Comparison of ENCODE assay signal across 16 cellular contexts in genomic region chr17:17732892-17733670, GRCh38. TPM values are rescaled to one million over a fixed set of nuclear protein-coding genes. Genes with fewer than 3 reads are reported as not detected.
DNase-seq lines count a peak whose midpoint lies in the region; ATAC-seq and TF ChIP-seq lines count a peak whose summit lies in the region.
"Had no signal": no experiment of that assay in that cellular context is flagged by ENCODE, and none has a peak within 500 bp of the region (broad histone marks: within the 10 kb centered on the region; RNA-seq: fewer than 3 reads in every experiment).

No MANE protein-coding gene starts in this region.

- no peaks in the 10 kb centered on the region for H3K79me2 ChIP-seq in GM23338 (replicated peaks; ENCODE audit: insufficient read depth)

- no peaks in the 10 kb centered on the region for H3K27me3 ChIP-seq in BLaER1 treated with 17β-estradiol and CSF1 and Interleukin-3, amounts not matched to agents 10 nM and 100 nM
- H3K27me3 ChIP-seq in SJSA1 (replicated peaks) (no peaks in the 10 kb centered on the region), esophagus squamous epithelium (no peaks in the 10 kb centered on the region), GM23338 (ENCODE audit: insufficient read depth) (peaks cover 23% of the 10 kb centered on the region)
- H3K27me3 ChIP-seq: uterus had no signal

- H3K27me3 Mint-ChIP-seq in GM23338 (ENCODE audit: insufficient read depth, low read depth, poor library complexity) (peaks cover 27% of the 10 kb centered on the region), glutamatergic neuron (ENCODE audit: unreplicated experiment) (peaks cover 14% of the 10 kb centered on the region)
- H3K27me3 Mint-ChIP-seq: CD4-positive, alpha-beta T cell; IgD-negative memory B cell had no signal

- peaks cover 61 to 100% (median 98%) of the 10 kb centered on the region in 11 experiments; a peak in 21 of 22 replicates for H4K20me1 ChIP-seq in BLaER1 treated with 17β-estradiol and CSF1 and Interleukin-3, amounts not matched to agents 10 nM and 100 nM
- no peaks in the 10 kb centered on the region for H4K20me1 ChIP-seq in GM23338 (replicated peaks; ENCODE audit: insufficient read depth)

- 57 to 68% methylated on average over 9 of the region's 9 CpGs for WGBS in esophagus squamous epithelium, 2 donors

- H3K36me3 Mint-ChIP-seq in GM23338 (ENCODE audit: low read depth), result no peaks in the 10 kb centered on the region
- H3K36me3 Mint-ChIP-seq in glutamatergic neuron (ENCODE audit: unreplicated experiment), result no peaks in the 10 kb centered on the region

- H3K9me3 ChIP-seq in BLaER1 treated with 17β-estradiol and CSF1 and Interleukin-3, amounts not matched to agents 10 nM and 100 nM (replicated peaks in 1 of 11), result no peaks in the 10 kb centered on the region
- H3K9me3 ChIP-seq in SJSA1 (replicated peaks) (no peaks in the 10 kb centered on the region), esophagus squamous epithelium (no peaks in the 10 kb centered on the region)
- H3K9me3 ChIP-seq: uterus had no signal

- peak overlapping the region in 1 of 11 experiments; percentile 4; a peak in 1 of 22 replicates for H3K27ac ChIP-seq in BLaER1 treated with 17β-estradiol and CSF1 and Interleukin-3, amounts not matched to agents 10 nM and 100 nM
- H3K27ac ChIP-seq in SJSA1 (peak overlapping the region; percentile 42), esophagus squamous epithelium (peak overlapping the region; percentile 11 to 84 (median 78)), GM23338 (ENCODE audit: low read depth) (no peak overlapping the region)
- H3K27ac ChIP-seq: uterus had no signal

- intact Hi-C loops in esophagus squamous epithelium (cut with DNase I), result no loop called here

- H3K9me3 Mint-ChIP-seq in GM23338, result no peaks in the 10 kb centered on the region
- H3K9me3 Mint-ChIP-seq in glutamatergic neuron (ENCODE audit: unreplicated experiment), result peaks cover 22% of the 10 kb centered on the region
- H3K9me3 Mint-ChIP-seq: CD4-positive, alpha-beta T cell; IgD-negative memory B cell had no signal

- H3K4me3 Mint-ChIP-seq in GM23338 (no peak overlapping the region), glutamatergic neuron (ENCODE audit: unreplicated experiment) (no peak overlapping the region)
- H3K4me3 Mint-ChIP-seq: CD4-positive, alpha-beta T cell; IgD-negative memory B cell had no signal

- no peak for TF ChIP-seq CTCF in esophagus squamous epithelium (IDR thresholded peaks at IDR 0.05)
- TF ChIP-seq CTCF in GM23338 (conservative IDR thresholded peaks at IDR 0.05; ENCODE audit: low read depth in 2 of 2), result no peak
- TF ChIP-seq CTCF in glutamatergic neuron (IDR thresholded peaks at IDR 0.05; ENCODE audit: partially characterized antibody, unreplicated experiment), result no peak

- TF ChIP-seq POLR2A in esophagus squamous epithelium (IDR thresholded peaks at IDR 0.05), result no peak

- no peaks in the 10 kb centered on the region for H3K9me2 ChIP-seq in GM23338 (ENCODE audit: insufficient read depth)

- peak overlapping the region in 7 of 11 experiments; percentile 58 to 98 (median 95); a peak in 12 of 22 replicates for H3K4me2 ChIP-seq in BLaER1 treated with 17β-estradiol and CSF1 and Interleukin-3, amounts not matched to agents 10 nM and 100 nM
- H3K4me2 ChIP-seq in GM23338, result no peak overlapping the region

- no peak overlapping the region for H2AFZ ChIP-seq in GM23338

- DNase-seq in SJSA1 (ENCODE audit: low read depth in 1 of 2, low spot score in 2 of 2) (peak in 1 of 2 experiments; percentile 57), esophagus squamous epithelium (lab: John Stamatoyannopoulos, UW) (no peak), non-pigmented ciliary epithelial cell (ENCODE audit: low read depth) (peak; percentile 50), GM23338 (ENCODE audit: low spot score) (no peak), glutamatergic neuron (no peak), GM19240 (ENCODE audit: insufficient read length, low spot score) (no peak)
- DNase-seq: activated CD4-positive, alpha-beta T cell treated with anti-CD3 and anti-CD28 coated beads for 1 hour; activated effector memory CD4-positive, alpha-beta T cell treated with Interleukin-2 at 50 U/mL for 16 hours; CD4-positive, alpha-beta T cell; effector CD8-positive, alpha-beta T cell; NCI-H2171; SIG-M5; uterus had no signal

- H3K4me1 Mint-ChIP-seq in GM23338 (peaks cover 14% of the 10 kb centered on the region), glutamatergic neuron (ENCODE audit: low read depth, unreplicated experiment) (peaks cover 43% of the 10 kb centered on the region)

- H3K36me3 ChIP-seq in BLaER1 treated with 17β-estradiol and CSF1 and Interleukin-3, amounts not matched to agents 10 nM and 100 nM, result peaks cover 0 to 36% (median 16%) of the 10 kb centered on the region in 11 experiments; a peak in 14 of 22 replicates
- H3K36me3 ChIP-seq in SJSA1, result peaks cover 38% of the 10 kb centered on the region
- H3K36me3 ChIP-seq in esophagus squamous epithelium, result no peaks in the 10 kb centered on the region
- H3K36me3 ChIP-seq in GM23338 (ENCODE audit: insufficient read depth), result no peaks in the 10 kb centered on the region
- H3K36me3 ChIP-seq: uterus had no signal

- H3F3A ChIP-seq in GM23338 (replicated peaks; ENCODE audit: low read depth), result no peaks in the 10 kb centered on the region

- H3K9ac ChIP-seq in BLaER1 treated with 17β-estradiol and CSF1 and Interleukin-3, amounts not matched to agents 10 nM and 100 nM, result peak overlapping the region in 2 of 11 experiments; percentile 12 to 29; a peak in 3 of 22 replicates

- no peak overlapping the region for H3K27ac Mint-ChIP-seq in GM23338
- H3K27ac Mint-ChIP-seq in glutamatergic neuron (ENCODE audit: unreplicated experiment), result no peak overlapping the region
- H3K27ac Mint-ChIP-seq: CD4-positive, alpha-beta T cell had no signal

- peaks cover 39 to 100% (median 96%) of the 10 kb centered on the region in 10 experiments for H3K4me1 ChIP-seq in BLaER1 treated with 17β-estradiol and CSF1 and Interleukin-3, amounts not matched to agents 10 nM and 100 nM
- H3K4me1 ChIP-seq in SJSA1 (replicated peaks) (peaks cover 45% of the 10 kb centered on the region), esophagus squamous epithelium (peaks cover 50 to 78% (median 57%) of the 10 kb centered on the region in 3 donors), GM23338 (ENCODE audit: insufficient read depth) (no peaks in the 10 kb centered on the region; the same call in 1 of the 2 replicates)

- no peak overlapping the region for H3K4me3 ChIP-seq in BLaER1 treated with 17β-estradiol and CSF1 and Interleukin-3, amounts not matched to agents 10 nM and 100 nM
- no peak overlapping the region for H3K4me3 ChIP-seq in SJSA1
- H3K4me3 ChIP-seq in esophagus squamous epithelium, result no peak overlapping the region
- H3K4me3 ChIP-seq in GM23338, result no peak overlapping the region
- H3K4me3 ChIP-seq: uterus had no signal

- ATAC-seq in HG02870 (IDR thresholded peaks at IDR 0.05; ENCODE audit: unreplicated experiment), result no peak
- no peak for ATAC-seq in GM23338

TF ChIP-seq in GM23338, 12 proteins besides CTCF, POLR2A, EP300 and RAD21 (continues in another document):
- TF ChIP-seq ZNF114 (CRISPR knock-in tag; IDR thresholded peaks at IDR 0.05) (no peak), CREB1 (CRISPR knock-in tag; IDR thresholded peaks at IDR 0.05; ENCODE audit: low read depth) (no peak), ZNF331 (CRISPR knock-in tag; IDR thresholded peaks at IDR 0.05; ENCODE audit: low read depth) (no peak), REST (IDR thresholded peaks at IDR 0.05; ENCODE audit: unreplicated experiment) (no peak)

RNA-seq across cellular contexts. Expression of gene RAI1, which starts 51.8 kb away (rescaled TPM):
- 7.6 and 12.7 TPM in 2 replicates for total RNA-seq in SJSA1 (2014; rRNA removed; shearing (Covaris generic))
- total RNA-seq in esophagus squamous epithelium, result 10 to 100 TPM; 17.0 to 36.3 (median 22.3) TPM
- 0.87 and 2.1 TPM in 2 replicates for total RNA-seq in GM23338 (2014; rRNA removed; shearing (Covaris generic))
- polyA plus RNA-seq in GM23338 (2016; fragmentation: Nextera tagmentation; extraction: Ambion mirVana), result 0.75 and 0.89 TPM in 2 replicates
- total RNA-seq in glutamatergic neuron (ENCODE audit: unreplicated experiment), result 70.2 TPM
